Comparison of ENCODE assay signal across 1 cellular context in the genomic region with DNA sequence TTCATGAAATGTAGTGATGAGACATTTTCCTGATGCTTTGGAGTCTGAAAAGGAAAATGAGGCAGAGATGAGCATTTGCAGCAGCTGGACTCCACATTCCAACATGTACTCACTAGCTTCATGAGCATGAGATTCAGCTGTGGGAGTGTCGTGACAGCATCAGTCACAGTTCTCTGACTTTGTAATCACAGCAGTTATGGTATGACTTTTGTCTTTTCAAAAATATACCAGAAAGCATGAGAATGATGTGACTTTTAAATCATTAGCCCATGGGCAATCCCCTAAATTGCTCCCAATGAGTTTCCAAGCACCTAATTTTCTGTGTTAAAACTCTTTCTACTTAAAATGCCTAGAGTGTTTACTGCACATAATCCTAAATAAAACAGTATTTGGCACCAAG.
TF ChIP-seq lines count a peak whose summit lies in the region.

No MANE protein-coding gene starts in this region.

TF ChIP-seq in GM12878, 131 proteins besides CTCF, POLR2A, EP300 and RAD21 (continued from another document):
- TF ChIP-seq PRDM15 (CRISPR knock-in tag; IDR thresholded peaks at IDR 0.05) (no peak), FOXK2 (IDR thresholded peaks at IDR 0.05) (no peak), HDAC6 (IDR thresholded peaks at IDR 0.05; ENCODE audit: unreplicated experiment) (no peak), BCLAF1 (IDR thresholded peaks at IDR 0.05) (no peak), NR2F1 (conservative IDR thresholded peaks at IDR 0.05) (no peak)
- TF ChIP-seq, protein P1, sequence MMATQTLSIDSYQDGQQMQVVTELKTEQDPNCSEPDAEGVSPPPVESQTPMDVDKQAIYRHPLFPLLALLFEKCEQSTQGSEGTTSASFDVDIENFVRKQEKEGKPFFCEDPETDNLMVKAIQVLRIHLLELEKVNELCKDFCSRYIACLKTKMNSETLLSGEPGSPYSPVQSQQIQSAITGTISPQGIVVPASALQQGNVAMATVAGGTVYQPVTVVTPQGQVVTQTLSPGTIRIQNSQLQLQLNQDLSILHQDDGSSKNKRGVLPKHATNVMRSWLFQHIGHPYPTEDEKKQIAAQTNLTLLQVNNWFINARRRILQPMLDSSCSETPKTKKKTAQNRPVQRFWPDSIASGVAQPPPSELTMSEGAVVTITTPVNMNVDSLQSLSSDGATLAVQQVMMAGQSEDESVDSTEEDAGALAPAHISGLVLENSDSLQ (IDR thresholded peaks at IDR 0.05): no peak
